In the genomic region with DNA sequence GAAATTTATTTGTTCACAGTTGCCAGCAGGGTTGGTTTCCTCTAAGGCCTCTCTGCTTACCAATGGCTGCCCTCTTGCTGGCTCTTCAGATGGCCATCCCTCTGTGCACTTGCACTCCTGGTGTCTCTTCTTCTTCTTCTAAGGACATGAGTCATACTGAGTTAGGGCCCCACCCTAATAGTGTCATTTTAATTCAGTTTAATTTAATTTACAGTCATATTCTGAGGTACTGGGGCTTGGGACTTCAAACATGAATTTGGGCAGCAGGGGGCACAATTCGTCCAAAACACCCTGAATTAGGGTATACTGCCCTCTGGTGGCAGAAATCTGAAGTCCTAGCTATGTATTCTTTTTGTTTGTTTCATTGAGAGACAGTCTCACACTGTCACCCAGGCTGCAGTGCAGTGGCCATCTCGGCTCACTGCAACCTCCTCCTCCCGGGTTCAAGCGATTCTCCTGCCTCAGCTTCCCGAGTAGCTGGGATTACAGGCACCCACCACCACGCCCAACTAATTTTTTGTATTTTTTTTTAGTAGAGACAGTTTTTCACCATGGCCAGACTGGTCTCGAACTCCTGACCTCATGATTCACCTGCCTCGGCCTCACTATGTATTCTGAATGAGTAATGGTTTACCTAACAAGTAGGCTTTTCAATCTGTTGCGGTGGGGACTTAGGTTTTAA, we compare ENCODE assay signal across 8 cellular contexts. TPM values are rescaled to one million over a fixed set of nuclear protein-coding genes. Genes with fewer than 3 reads are reported as not detected.
DNase-seq lines count a peak whose midpoint lies in the region; ATAC-seq and TF ChIP-seq lines count a peak whose summit lies in the region.

No MANE protein-coding gene starts in this region.

- H3K36me3 Mint-ChIP-seq in osteocyte (ENCODE audit: unreplicated experiment) = peaks cover 41% of the 10 kb centered on the region

- H3K27me3 Mint-ChIP-seq in osteocyte (ENCODE audit: unreplicated experiment) = no peaks in the 10 kb centered on the region

- DNase-seq in COLO829 (ENCODE audit: low spot score) (peak; percentile 90), MV-4-11 (lab: John Stamatoyannopoulos, UW) (peak; percentile 85), SIG-M5 (lab: John Stamatoyannopoulos, UW) (peak; percentile 55), foreskin keratinocyte (peak; percentile 70 to 86), osteocyte (ENCODE audit: extremely low spot score, unreplicated experiment) (peak; percentile 86), thoracic aorta (ENCODE audit: low spot score) (peak; percentile 61)
- DNase-seq in activated T-helper 9 cell treated with anti-CD3 and anti-CD28 coated beads, Interleukin-2, amount 50 U/mL, for 16 hours (ENCODE audit: low read depth) = peak; percentile 70

- H3K4me1 ChIP-seq in foreskin keratinocyte = peaks cover 20% of the 10 kb centered on the region
- peaks cover 17 to 28% of the 10 kb centered on the region in 2 donors for H3K4me1 ChIP-seq in thoracic aorta (ENCODE audit: control insufficient read depth in 1 of 2, low read depth in 2 of 2)

- peaks cover 30% of the 10 kb centered on the region for H3K4me1 Mint-ChIP-seq in osteocyte (ENCODE audit: unreplicated experiment)

- peak overlapping the region; percentile 82 for H3K27ac Mint-ChIP-seq in osteocyte (ENCODE audit: unreplicated experiment)

- TF ChIP-seq CTCF in foreskin keratinocyte (conservative IDR thresholded peaks at IDR 0.05) (peak; percentile 100), osteocyte (IDR thresholded peaks at IDR 0.05) (peak; percentile 90), thoracic aorta (IDR thresholded peaks at IDR 0.05) (peak; percentile 92)

- H3K27ac ChIP-seq in foreskin keratinocyte = peak overlapping the region; percentile 93
- peak overlapping the region; percentile 88 to 95 for H3K27ac ChIP-seq in thoracic aorta

- no peak overlapping the region for H3K4me3 Mint-ChIP-seq in osteocyte (ENCODE audit: unreplicated experiment)

- H3K27me3 ChIP-seq in foreskin keratinocyte (no peaks in the 10 kb centered on the region), thoracic aorta (replicated peaks; ENCODE audit: insufficient read depth) (no peaks in the 10 kb centered on the region)

- ATAC-seq in GM21576 (IDR thresholded peaks at IDR 0.05; ENCODE audit: unreplicated experiment) (peak; percentile 82), foreskin keratinocyte (peak; percentile 68), thoracic aorta (ENCODE audit: insufficient number of reproducible peaks, low FRiP score, low read depth) (peak; percentile 51)

- peaks cover 15% of the 10 kb centered on the region for H3K36me3 ChIP-seq in thoracic aorta

- H3K9me3 ChIP-seq in thoracic aorta = no peaks in the 10 kb centered on the region

- H3K9me3 Mint-ChIP-seq in osteocyte (ENCODE audit: unreplicated experiment) = no peaks in the 10 kb centered on the region

- no peak overlapping the region for H3K4me3 ChIP-seq in thoracic aorta

RNA-seq across cellular contexts. Expression of gene SLC4A1AP, which starts 19.8 kb away (rescaled TPM):
- total RNA-seq in foreskin keratinocyte (27.1 and 29.9 TPM in 2 replicates), osteocyte (20.5 and 20.7 TPM in 2 replicates), thoracic aorta (10 to 100 TPM; 19.8 to 23.7 TPM)
- polyA plus RNA-seq in foreskin keratinocyte = 15.2 and 17.8 TPM in 2 replicates

RNA-seq across cellular contexts. Expression of gene SUPT7L, which starts 20.1 kb away (rescaled TPM):
- total RNA-seq in foreskin keratinocyte (24.6 and 25.8 TPM in 2 replicates), osteocyte (37.9 and 41.2 TPM in 2 replicates), thoracic aorta (10 to 100 TPM; 30.3 to 34.4 TPM)
- polyA plus RNA-seq in foreskin keratinocyte = 18.5 and 19.7 TPM in 2 replicates

RNA-seq across cellular contexts. Expression of gene GPN1, which starts 54.7 kb away (rescaled TPM):
- total RNA-seq in foreskin keratinocyte = 58.9 and 61.4 TPM in 2 replicates
- polyA plus RNA-seq in foreskin keratinocyte = 49.6 and 56.4 TPM in 2 replicates
- 28.6 and 28.8 TPM in 2 replicates for total RNA-seq in osteocyte
- total RNA-seq in thoracic aorta = 10 to 100 TPM; 19.0 to 22.3 TPM

RNA-seq across cellular contexts. Expression of gene CCDC121, which starts 54.7 kb away (rescaled TPM):
- total RNA-seq in foreskin keratinocyte (0.81 and 1.0 TPM in 2 replicates), osteocyte (2.1 and 2.5 TPM in 2 replicates), thoracic aorta (1 to 10 TPM; 1.9 to 2.5 TPM)
- polyA plus RNA-seq in foreskin keratinocyte = 0.26 and 0.46 TPM in 2 replicates
